ENCODE assay signal across 18 cellular contexts in genomic region chr15:64552281-64552948, GRCh38.
A peak's percentile ranks its signal among the peaks of the same experiment; 100 is the strongest.
DNase-seq lines count a peak whose midpoint lies in the region; ATAC-seq, FAIRE-seq and TF ChIP-seq lines count a peak whose summit lies in the region.
"Had no signal": no experiment of that assay in that cellular context is flagged by ENCODE, and none has a peak within 500 bp of the region (broad histone marks: within the 10 kb centered on the region; RNA-seq: fewer than 3 reads in every experiment).

No MANE protein-coding gene starts in this region.

- H4K5ac ChIP-seq in H1 (ENCODE audit: insufficient read length, low read depth, low read length), result no peak overlapping the region

- H2BK12ac ChIP-seq in H1 (ENCODE audit: low read depth, low read length), result no peak overlapping the region

- ATAC-seq in T-cell (replicated peaks in 1 of 4), result no peak

- DNase-seq in Karpas-422 (peak; percentile 70), H1 (ENCODE audit: low read depth in 1 of 2, low spot score in 2 of 2) (no peak), nephron progenitor cell (peak; percentile 6), NCI-H2029 treated with DMSO at 0.1 percent for 48 hours (lab: John Stamatoyannopoulos, UW) (no peak), T-cell (no peak), left ventricle myocardium inferior (no peak)
- DNase-seq in activated CD4-positive, alpha-beta T cell treated with anti-CD3 and anti-CD28 coated beads, Interleukin-2, amount 50 U/mL, for 4 hours, result no peak
- DNase-seq: C1 segment of cervical spinal cord, GOT3, NCI-H1048, NCI-H146, NCI-H2107, NCI-H226, NCI-H526, SK-N-SH had no signal

- no peak for TF ChIP-seq RAD21 in H1 (IDR thresholded peaks at IDR 0.05 in 1 of 2, conservative IDR thresholded peaks at IDR 0.05 in 1 of 2; ENCODE audit: low read depth in 2 of 2, low read length in 2 of 2)

- POLR2A ChIA-PET in H1 (lab: Charles Lee; ENCODE audit: partially characterized antibody), result no interaction called here
- POLR2A ChIA-PET in T-cell (lab: Charles Lee), result interaction anchor here (0.7 to 0.8 kb wide), 2 partner anchors 16 to 118 kb away, joined by 3 to 4 read pairs; no protein-coding TSS in a partner anchor

- TF ChIP-seq POLR2A in H1 (IDR thresholded peaks at IDR 0.05; ENCODE audit: control extremely low read depth in 1 of 2, low read depth in 2 of 2, low read length in 2 of 2), result no peak

- no peaks in the 10 kb centered on the region for H3K23me2 ChIP-seq in H1 (ENCODE audit: low read depth, low read length)

- H3K27ac Mint-ChIP-seq in nephron progenitor cell, result peak overlapping the region; percentile 93
- H3K27ac Mint-ChIP-seq in T-cell, result no peak overlapping the region

- H4K20me1 ChIP-seq in DOHH2 (ENCODE audit: control insufficient read depth, insufficient read depth, low read depth, low read length) (0 out of 2 replicates have a peak, but pooled peaks cover 6% of the 10 kb centered on the region), Karpas-422 (ENCODE audit: insufficient read depth, low read depth, low read length) (no peaks in the 10 kb centered on the region), H1 (replicated peaks in 1 of 2; ENCODE audit: control insufficient read depth in 1 of 2, insufficient read depth in 2 of 2, low read length in 2 of 2) (peaks cover 3 to 8% of the 10 kb centered on the region in 2 experiments)

- H3F3A ChIP-seq in DOHH2 (ENCODE audit: control insufficient read depth, insufficient read depth), result peaks cover 11% of the 10 kb centered on the region

- H2BK5ac ChIP-seq in H1 (ENCODE audit: low read depth, low read length), result 0 out of 2 replicates have a peak overlapping the region, but pooled peaks have one; percentile 10

- no peaks in the 10 kb centered on the region for H3K27me3 Mint-ChIP-seq in nephron progenitor cell (ENCODE audit: low read depth, poor library complexity)
- no peaks in the 10 kb centered on the region for H3K27me3 Mint-ChIP-seq in T-cell

- intact Hi-C loops in left ventricle myocardium inferior (cut with micrococcal nuclease), result no loop called here

- H3K79me1 ChIP-seq in H1 (ENCODE audit: low read depth, low read length), result peaks cover 7% of the 10 kb centered on the region

- H3K9ac ChIP-seq in Karpas-422 (ENCODE audit: low read length) (peak overlapping the region; percentile 45), H1 (replicated peaks in 1 of 4; ENCODE audit: extremely low read depth in 1 of 4, low read depth in 3 of 4, low read length in 3 of 4) (no peak overlapping the region)
- H3K9ac ChIP-seq: SK-N-SH had no signal

- no peak for FAIRE-seq in H1 (lab: Jason Lieb, UNC)
- FAIRE-seq: GM12892, GM19239 had no signal

- H4K91ac ChIP-seq in H1 (replicated peaks; ENCODE audit: insufficient read length, low read length), result no peak overlapping the region

- H3K4me2 ChIP-seq in DOHH2 (ENCODE audit: low read length) (peak overlapping the region; percentile 38), Karpas-422 (ENCODE audit: low read depth, low read length, poor library complexity, severe bottlenecking) (peak overlapping the region; percentile 53), H1 (ENCODE audit: insufficient read depth in 1 of 2, low read depth in 2 of 2, low read length in 2 of 2) (no peak overlapping the region)
- H3K4me2 ChIP-seq: SK-N-SH had no signal

- H3K14ac ChIP-seq in H1 (ENCODE audit: insufficient read length), result no peak overlapping the region

- no peaks in the 10 kb centered on the region for H3K9me3 Mint-ChIP-seq in nephron progenitor cell
- H3K9me3 Mint-ChIP-seq in T-cell, result no peaks in the 10 kb centered on the region

- no peak overlapping the region for H2AFZ ChIP-seq in Karpas-422 (ENCODE audit: low read length)
- no peak overlapping the region for H2AFZ ChIP-seq in H1 (ENCODE audit: low read length)

- H3K4me1 Mint-ChIP-seq in nephron progenitor cell (peaks cover 14% of the 10 kb centered on the region), T-cell (peaks cover 51 to 60% (median 52%) of the 10 kb centered on the region in 3 donors)

- H3K4me1 ChIP-seq in DOHH2 (ENCODE audit: control insufficient read depth, low read length), result peaks cover 40% of the 10 kb centered on the region
- peaks cover 49% of the 10 kb centered on the region for H3K4me1 ChIP-seq in Karpas-422 (ENCODE audit: low read length)
- no peaks in the 10 kb centered on the region for H3K4me1 ChIP-seq in H1 (replicated peaks in 1 of 4; ENCODE audit: control insufficient read depth in 3 of 4, insufficient read depth in 4 of 4, low read length in 3 of 4)
- peaks cover 18% of the 10 kb centered on the region for H3K4me1 ChIP-seq in left ventricle myocardium inferior

- H3K36me3 ChIP-seq in DOHH2 (ENCODE audit: control insufficient read depth, low read length) (no peaks in the 10 kb centered on the region), Karpas-422 (ENCODE audit: insufficient read depth, low read length) (no peaks in the 10 kb centered on the region), H1 (ENCODE audit: control insufficient read depth in 2 of 4, insufficient read depth in 4 of 4, low read length in 3 of 4) (no peaks in the 10 kb centered on the region), left ventricle myocardium inferior (no peaks in the 10 kb centered on the region)

- no peak overlapping the region for H3K4ac ChIP-seq in H1 (replicated peaks; ENCODE audit: insufficient read length, low read depth, low read length)

- H3K9me3 ChIP-seq in DOHH2 (ENCODE audit: control insufficient read depth, insufficient read depth, low read length), result no peaks in the 10 kb centered on the region
- H3K9me3 ChIP-seq in Karpas-422 (ENCODE audit: low read length), result no peaks in the 10 kb centered on the region
- H3K9me3 ChIP-seq in H1 (ENCODE audit: insufficient read depth in 2 of 2, low read depth in 1 of 2, low read length in 1 of 2), result no peaks in the 10 kb centered on the region
- no peaks in the 10 kb centered on the region for H3K9me3 ChIP-seq in left ventricle myocardium inferior (replicated peaks)
- H3K9me3 ChIP-seq: SK-N-SH had no signal

- H3K23ac ChIP-seq in H1 (ENCODE audit: insufficient read length), result no peak overlapping the region

- H3K9me2 ChIP-seq in DOHH2 (replicated peaks; ENCODE audit: control insufficient read depth, low read length) (no peaks in the 10 kb centered on the region), Karpas-422 (replicated peaks; ENCODE audit: insufficient read depth, low read length) (no peaks in the 10 kb centered on the region)
- H3K9me2 ChIP-seq: SK-N-SH had no signal

- no peak overlapping the region for H2BK120ac ChIP-seq in H1 (replicated peaks; ENCODE audit: low read depth, low read length)

- H3K27me3 ChIP-seq in DOHH2 (ENCODE audit: control insufficient read depth, low read length) (no peaks in the 10 kb centered on the region), Karpas-422 (ENCODE audit: low read length) (no peaks in the 10 kb centered on the region), H1 (replicated peaks in 1 of 4; ENCODE audit: control insufficient read depth in 3 of 4, extremely low read depth in 1 of 4, insufficient read depth in 3 of 4, low read length in 3 of 4) (no peaks in the 10 kb centered on the region), left ventricle myocardium inferior (ENCODE audit: low read depth) (no peaks in the 10 kb centered on the region)

- H3K79me2 ChIP-seq in DOHH2 (ENCODE audit: control insufficient read depth, low read length) (peaks cover 76% of the 10 kb centered on the region), Karpas-422 (ENCODE audit: low read length) (peaks cover 96% of the 10 kb centered on the region), H1 (ENCODE audit: control insufficient read depth in 1 of 2, insufficient read depth in 2 of 2, low read length in 2 of 2) (peaks cover 0 to 83% of the 10 kb centered on the region in 2 experiments; a peak in 3 of 4 replicates)

- CTCF ChIA-PET in H1 (lab: Charles Lee; ENCODE audit: partially characterized antibody) (no interaction called here), T-cell (lab: Charles Lee) (no interaction called here)

- no peak for TF ChIP-seq EP300 in H1 (IDR thresholded peaks at IDR 0.05; ENCODE audit: borderline replicate concordance in 1 of 2, low read depth in 2 of 2, low read length in 2 of 2)

- H2AK5ac ChIP-seq in H1 (ENCODE audit: low read depth, low read length), result no peak overlapping the region

- TF ChIP-seq CTCF in DOHH2 (IDR thresholded peaks at IDR 0.05; ENCODE audit: low read depth, low read length, poor library complexity, severe bottlenecking) (no peak), H1 (IDR thresholded peaks at IDR 0.05; ENCODE audit: control extremely low read depth in 1 of 3, insufficient read depth in 1 of 3, low read depth in 1 of 3, low read length in 3 of 3) (no peak), nephron progenitor cell (IDR thresholded peaks at IDR 0.05) (no peak), left ventricle myocardium inferior (IDR thresholded peaks at IDR 0.05; ENCODE audit: borderline replicate concordance) (no peak)

- H2BK15ac ChIP-seq in H1 (ENCODE audit: low read length), result no peak overlapping the region

- H3K18ac ChIP-seq in H1 (ENCODE audit: extremely low read depth, low read length), result no peak overlapping the region

- WGBS in H1 (ENCODE audit: extremely low coverage in 1 of 2, insufficient coverage in 1 of 2, insufficient read length in 1 of 2, insufficient replicate concordance in 2 of 2, low coverage in 1 of 2, low lambda C conversion rate in 2 of 2, missing lambda C conversion rate in 1 of 2), 2 experiments, result 94% methylated on average over 8 of the region's 8 CpGs; no CpG with 5 or more reads in 1 of the 2 experiments

- H3K4me3 ChIP-seq in DOHH2 (ENCODE audit: low read length) (peak overlapping the region; percentile 28), Karpas-422 (ENCODE audit: low read length) (peak overlapping the region; percentile 29; the same call in 1 of the 2 replicates), H1 (ENCODE audit: extremely low read depth in 1 of 4, insufficient read depth in 2 of 4, low read depth in 3 of 4, low read length in 4 of 4) (no peak overlapping the region), left ventricle myocardium inferior (no peak overlapping the region)

- no peak overlapping the region for H3K56ac ChIP-seq in H1 (replicated peaks; ENCODE audit: insufficient read length, low read depth, low read length)

- H3K36me3 Mint-ChIP-seq in nephron progenitor cell (ENCODE audit: low read depth) (peaks cover 27% of the 10 kb centered on the region), T-cell (peaks cover 10% of the 10 kb centered on the region)

- H3K4me3 Mint-ChIP-seq in nephron progenitor cell, result no peak overlapping the region
- no peak overlapping the region for H3K4me3 Mint-ChIP-seq in T-cell

- H3K27ac ChIP-seq in DOHH2 (ENCODE audit: low read depth, low read length) (no peak overlapping the region), Karpas-422 (ENCODE audit: low read length) (peak overlapping the region; percentile 70), H1 (ENCODE audit: low read depth, low read length) (no peak overlapping the region), left ventricle myocardium inferior (replicated peaks) (no peak overlapping the region)

- no peak overlapping the region; the same call in 1 of the 2 replicates for H4K8ac ChIP-seq in H1 (ENCODE audit: extremely low read depth, insufficient read depth, low read length)

- H2BK20ac ChIP-seq in H1 (ENCODE audit: low read length), result no peak overlapping the region

TF ChIP-seq in H1, 55 proteins besides CTCF, POLR2A, EP300 and RAD21 (continues in another document):
- TF ChIP-seq ASH2L (IDR thresholded peaks at IDR 0.05; ENCODE audit: low read length) (no peak), RBBP5 (IDR thresholded peaks at IDR 0.05; ENCODE audit: borderline replicate concordance, low read depth, low read length) (no peak), GABPA (IDR thresholded peaks at IDR 0.05; ENCODE audit: borderline replicate concordance, insufficient read depth, low read length) (no peak)

Comparison
In these comparisons a context has a peak if more than half of its experiments do, and no peak if none do; other contexts are left out.
1. H3K4me2 ChIP-seq: peak in DOHH2 (single experiment) and Karpas-422 (single experiment); none in H1 (0 of 2).
2. H3K4me3 ChIP-seq: peak in DOHH2 (single experiment) and Karpas-422 (single experiment); none in H1 (0 of 4) and left ventricle myocardium inferior (single experiment).
3. DNase-seq: peak in Karpas-422 (single experiment) and nephron progenitor cell (single experiment); none in H1 (0 of 2), NCI-H2029 treated with DMSO at 0.1 percent for 48 hours (single experiment), T-cell (0 of 34), left ventricle myocardium inferior (single experiment) and activated CD4-positive, alpha-beta T cell treated with anti-CD3 and anti-CD28 coated beads, Interleukin-2, amount 50 U/mL, for 4 hours (0 of 2).